Comparison of ENCODE assay signal across 9 cellular contexts in the genomic region with DNA sequence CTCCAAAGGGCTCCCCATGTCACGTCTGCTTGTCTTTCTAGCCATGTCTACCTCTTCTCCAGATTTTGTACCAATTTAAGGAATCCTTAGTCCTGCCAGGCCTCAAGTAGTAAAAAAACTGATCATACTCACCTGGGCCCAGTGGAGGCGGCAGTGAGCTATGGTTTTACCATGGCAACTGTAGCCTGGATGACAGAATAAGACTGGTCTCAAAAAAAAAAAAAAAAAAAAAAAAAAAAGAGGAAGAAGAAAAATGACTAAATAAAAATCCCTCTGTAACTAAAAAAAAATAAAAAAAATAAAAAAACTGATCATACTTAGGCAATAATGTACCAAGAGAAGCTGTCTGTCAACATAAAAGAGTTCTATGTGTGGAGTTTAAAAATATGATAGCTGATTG.
DNase-seq lines count a peak whose midpoint lies in the region; ATAC-seq and TF ChIP-seq lines count a peak whose summit lies in the region.
"Had no signal": no experiment of that assay in that cellular context is flagged by ENCODE, and none has a peak within 500 bp of the region (broad histone marks: within the 10 kb centered on the region; RNA-seq: fewer than 3 reads in every experiment).

No MANE protein-coding gene starts in this region.

- intact Hi-C loops in activated CD4-positive, alpha-beta T cell treated with anti-CD3 and anti-CD28 coated beads for 36 hours (cut with DNase I, micrococcal nuclease), result loop anchor here in 1 of 2 experiments (2.0 kb wide), 1 partner anchor 480 kb away; no protein-coding TSS in a partner anchor
- intact Hi-C loops in colonic mucosa (cut with DNase I) (no loop called here), posterior vena cava (cut with DNase I) (no loop called here), spleen (cut with DNase I; ENCODE audit: low total_unique reads) (no loop called here)

- H3K27me3 ChIP-seq in colonic mucosa (no peaks in the 10 kb centered on the region), spleen (replicated peaks in 1 of 7) (no peaks in the 10 kb centered on the region)
- H3K27me3 ChIP-seq: BLaER1 treated with 17β-estradiol and CSF1 and Interleukin-3, amounts not matched to agents 10 nM and 100 nM had no signal

- H3K4me3 ChIP-seq in colonic mucosa (no peak overlapping the region), spleen (no peak overlapping the region)
- H3K4me3 ChIP-seq: BLaER1 treated with 17β-estradiol and CSF1 and Interleukin-3, amounts not matched to agents 10 nM and 100 nM had no signal

- ATAC-seq in activated CD4-positive, alpha-beta T cell treated with anti-CD3 and anti-CD28 coated beads for 36 hours, result peak; percentile 47
- peak; percentile 98 for ATAC-seq in HG02588 (IDR thresholded peaks at IDR 0.05; ENCODE audit: unreplicated experiment)

- 33 to 43% (median 40%) methylated on average over 2 of the region's 2 CpGs for WGBS in spleen, 5 donors

- H3K27ac ChIP-seq in colonic mucosa (no peak overlapping the region), spleen (no peak overlapping the region)
- H3K27ac ChIP-seq: BLaER1 treated with 17β-estradiol and CSF1 and Interleukin-3, amounts not matched to agents 10 nM and 100 nM had no signal

- H3K4me1 Mint-ChIP-seq in activated CD4-positive, alpha-beta T cell treated with anti-CD3 and anti-CD28 coated beads for 36 hours, result no peaks in the 10 kb centered on the region

- no peaks in the 10 kb centered on the region for H3K27me3 Mint-ChIP-seq in activated CD4-positive, alpha-beta T cell treated with anti-CD3 and anti-CD28 coated beads for 36 hours

- H3K9me3 ChIP-seq in colonic mucosa (no peaks in the 10 kb centered on the region), spleen (no peaks in the 10 kb centered on the region)
- H3K9me3 ChIP-seq: BLaER1 treated with 17β-estradiol and CSF1 and Interleukin-3, amounts not matched to agents 10 nM and 100 nM had no signal

- POLR2A ChIA-PET in activated CD4-positive, alpha-beta T cell treated with anti-CD3 and anti-CD28 coated beads for 36 hours (lab: Charles Lee), result no interaction called here

- no peak overlapping the region for H3K4me3 Mint-ChIP-seq in activated CD4-positive, alpha-beta T cell treated with anti-CD3 and anti-CD28 coated beads for 36 hours

- H3K36me3 Mint-ChIP-seq in activated CD4-positive, alpha-beta T cell treated with anti-CD3 and anti-CD28 coated beads for 36 hours (ENCODE audit: low read depth), result no peaks in the 10 kb centered on the region

- peak; percentile 55 for DNase-seq in activated CD4-positive, alpha-beta T cell treated with anti-CD3 and anti-CD28 coated beads for 36 hours
- DNase-seq in activated CD4-positive, alpha-beta T cell treated with anti-CD3 and anti-CD28 coated beads, Interleukin-2, amount 50 U/mL, for 1 hour, result no peak
- DNase-seq in M059J (ENCODE audit: low read depth), result peak; percentile 3
- peak; percentile 45 for DNase-seq in colonic mucosa
- DNase-seq in posterior vena cava (ENCODE audit: low spot score), result no peak
- no peak for DNase-seq in NCI-H524 (lab: John Stamatoyannopoulos, UW)
- DNase-seq in spleen, result no peak

- H3K27ac Mint-ChIP-seq in activated CD4-positive, alpha-beta T cell treated with anti-CD3 and anti-CD28 coated beads for 36 hours, result no peak overlapping the region

- H3K9ac ChIP-seq in colonic mucosa (ENCODE audit: low read depth in 2 of 2, low read length in 2 of 2), result no peak overlapping the region
- H3K9ac ChIP-seq: BLaER1 treated with 17β-estradiol and CSF1 and Interleukin-3, amounts not matched to agents 10 nM and 100 nM had no signal

- TF ChIP-seq CTCF in colonic mucosa (IDR thresholded peaks at IDR 0.05) (no peak), spleen (IDR thresholded peaks at IDR 0.05 in 8 of 11, conservative IDR thresholded peaks at IDR 0.05 in 3 of 11) (peak in 1 of 11 experiments; percentile 14)

- H3K36me3 ChIP-seq in colonic mucosa (no peaks in the 10 kb centered on the region), spleen (no peaks in the 10 kb centered on the region)
- H3K36me3 ChIP-seq: BLaER1 treated with 17β-estradiol and CSF1 and Interleukin-3, amounts not matched to agents 10 nM and 100 nM had no signal

- TF ChIP-seq POLR2A in spleen (IDR thresholded peaks at IDR 0.05), result no peak

- H3K4me1 ChIP-seq in colonic mucosa, result no peaks in the 10 kb centered on the region
- no peaks in the 10 kb centered on the region for H3K4me1 ChIP-seq in spleen
- H3K4me1 ChIP-seq: BLaER1 treated with 17β-estradiol and CSF1 and Interleukin-3, amounts not matched to agents 10 nM and 100 nM had no signal

- CTCF ChIA-PET in activated CD4-positive, alpha-beta T cell treated with anti-CD3 and anti-CD28 coated beads for 36 hours (lab: Charles Lee), result interaction anchor here (0.6 kb wide), 2 partner anchors 77 to 396 kb away, joined by 3 read pairs; no protein-coding TSS in a partner anchor

- H3K9me3 Mint-ChIP-seq in activated CD4-positive, alpha-beta T cell treated with anti-CD3 and anti-CD28 coated beads for 36 hours (ENCODE audit: low read depth), result no peaks in the 10 kb centered on the region

Comparison
In these comparisons a context has a peak if more than half of its experiments do, and no peak if none do; other contexts are left out.
1. DNase-seq: peak in activated CD4-positive, alpha-beta T cell treated with anti-CD3 and anti-CD28 coated beads for 36 hours (single experiment), M059J (single experiment) and colonic mucosa (single experiment); none in activated CD4-positive, alpha-beta T cell treated with anti-CD3 and anti-CD28 coated beads, Interleukin-2, amount 50 U/mL, for 1 hour (single experiment), posterior vena cava (single experiment), NCI-H524 (0 of 2) and spleen (single experiment).